8 cellular contexts compared by ENCODE assay signal in the genomic region with DNA sequence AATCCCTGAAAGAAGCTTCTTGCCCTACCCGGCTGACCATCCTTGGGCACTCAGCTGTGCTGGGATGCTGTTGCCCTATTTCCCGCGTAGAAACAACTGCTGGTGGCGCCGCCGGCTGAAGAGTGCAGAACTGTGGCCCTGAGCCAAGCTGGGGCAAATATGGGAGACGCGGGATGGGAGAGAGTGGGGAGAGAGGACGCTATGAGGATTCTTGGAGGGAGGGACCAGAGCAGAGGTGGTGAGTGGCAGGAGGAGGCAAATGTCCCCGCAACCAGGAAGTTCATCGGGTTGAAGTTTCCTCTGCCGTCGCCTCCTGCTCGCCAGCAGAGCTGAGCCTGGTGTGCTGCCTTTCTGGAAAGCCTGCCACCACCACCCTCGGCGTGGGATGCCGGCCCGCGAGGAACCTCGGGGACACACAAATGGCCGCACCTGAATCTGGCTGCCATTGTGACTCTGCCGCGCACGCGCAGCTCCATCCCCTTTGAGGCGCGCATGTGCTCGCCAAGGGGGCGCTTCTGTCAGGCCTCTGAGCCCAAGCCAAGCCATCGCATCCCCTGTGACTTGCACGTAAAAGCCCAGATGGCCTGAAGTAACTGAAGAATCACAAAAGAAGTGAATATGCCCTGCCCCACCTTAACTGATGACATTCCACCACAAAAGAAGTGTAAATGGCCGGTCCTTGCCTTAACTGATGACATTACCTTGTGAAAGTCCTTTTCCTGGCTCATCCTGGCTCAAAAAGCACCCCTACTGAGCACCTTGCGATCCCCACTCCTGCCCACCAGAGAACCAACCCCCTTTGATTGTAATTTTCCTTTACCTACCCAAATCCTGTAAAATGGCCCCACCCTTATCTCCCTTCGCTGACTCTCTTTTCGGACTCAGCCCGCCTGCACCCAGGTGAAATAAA. TPM values are rescaled to one million over a fixed set of nuclear protein-coding genes. Genes with fewer than 3 reads are reported as not detected.
DNase-seq lines count a peak whose midpoint lies in the region; ATAC-seq and TF ChIP-seq lines count a peak whose summit lies in the region.
"Not testable (repeated sequence)": the region's sequence is repeated elsewhere in the genome, so short reads cannot be mapped to it uniquely, and the experiment has no call there.

No MANE protein-coding gene starts in this region.

- not testable (repeated sequence) for DNase-seq in Caco-2; osteocyte (ENCODE audit: extremely low spot score, unreplicated experiment)
- DNase-seq in GM23338 (ENCODE audit: low spot score) (peak; percentile 90), Peyer's patch (peak in 2 of 3 donors; percentile 63 to 64), dermis blood vessel endothelial cell (peak; percentile 69)
- peak; percentile 64 to 71 for DNase-seq in activated T-cell treated with anti-CD3 and anti-CD28 coated beads, Interleukin-2, amount 50 U/mL, for 48 hours
- peak; percentile 62 for DNase-seq in stimulated activated CD8-positive, alpha-beta memory T cell treated with anti-CD3 and anti-CD28 coated beads, Interleukin-4, amount 100 ng/mL, for 48 hours

- H3K27me3 Mint-ChIP-seq in Caco-2 (ENCODE audit: insufficient read depth, unreplicated experiment); osteocyte (ENCODE audit: unreplicated experiment): not testable (repeated sequence)
- H3K27me3 Mint-ChIP-seq in GM23338 (ENCODE audit: insufficient read depth, low read depth, poor library complexity): peaks cover 12% of the 10 kb centered on the region

- peaks cover 11% of the 10 kb centered on the region for H3K4me1 Mint-ChIP-seq in Caco-2 (ENCODE audit: low read depth, unreplicated experiment)
- peaks cover 55% of the 10 kb centered on the region for H3K4me1 Mint-ChIP-seq in GM23338
- peaks cover 46% of the 10 kb centered on the region for H3K4me1 Mint-ChIP-seq in osteocyte (ENCODE audit: unreplicated experiment)

- not testable (repeated sequence) for H3K9me3 ChIP-seq in Caco-2; Peyer's patch; iPS-18a (ENCODE audit: control insufficient read depth, low read depth, low read length)

- BruUV-seq in Caco-2 (replicated peaks; lab: Mats Ljungman, UMichigan): not testable (repeated sequence)

- not testable (repeated sequence) for H2AFZ ChIP-seq in GM23338

- peak; percentile 63 for ATAC-seq in GM23338

- not testable (repeated sequence) for H3K4me1 ChIP-seq in Caco-2, Peyer's patch
- H3K4me1 ChIP-seq in GM23338 (ENCODE audit: insufficient read depth) (peaks cover 17% of the 10 kb centered on the region), iPS-18a (ENCODE audit: control insufficient read depth, low read depth, low read length) (peaks cover 23% of the 10 kb centered on the region)

- H3K27ac Mint-ChIP-seq in Caco-2 (ENCODE audit: unreplicated experiment) (peak overlapping the region; percentile 12), GM23338 (peak overlapping the region; percentile 98), osteocyte (ENCODE audit: unreplicated experiment) (peak overlapping the region; percentile 95)

- not testable (repeated sequence) for H3K9me2 ChIP-seq in GM23338 (ENCODE audit: insufficient read depth)

- intact Hi-C loops in Caco-2 (cut with micrococcal nuclease; ENCODE audit: unreplicated experiment): not testable (repeated sequence)

- H3K36me3 ChIP-seq in Caco-2 (ENCODE audit: control insufficient read depth, insufficient read depth, low read length); GM23338 (ENCODE audit: insufficient read depth); iPS-18a (ENCODE audit: control insufficient read depth, low read depth, low read length): not testable (repeated sequence)
- peaks cover 0 to 22% (median 0%) of the 10 kb centered on the region in 3 donors for H3K36me3 ChIP-seq in Peyer's patch

- H3K4me3 Mint-ChIP-seq in Caco-2 (ENCODE audit: unreplicated experiment); osteocyte (ENCODE audit: unreplicated experiment): not testable (repeated sequence)
- peak overlapping the region; percentile 76 for H3K4me3 Mint-ChIP-seq in GM23338

- TF ChIP-seq CTCF in Caco-2 (IDR thresholded peaks at IDR 0.05; ENCODE audit: insufficient read depth in 1 of 2, low read depth in 1 of 2, low read length in 1 of 2, severe bottlenecking in 1 of 2, unreplicated experiment in 1 of 2); Peyer's patch (IDR thresholded peaks at IDR 0.05); osteocyte (IDR thresholded peaks at IDR 0.05): not testable (repeated sequence)
- TF ChIP-seq CTCF in GM23338 (conservative IDR thresholded peaks at IDR 0.05; ENCODE audit: low read depth in 2 of 2): peak in 1 of 2 experiments; percentile 17; a peak in 1 of 4 replicates

- H3K4me3 ChIP-seq in Caco-2 (ENCODE audit: low read depth, low read length): not testable (repeated sequence)
- peak overlapping the region; percentile 48 for H3K4me3 ChIP-seq in GM23338
- peak overlapping the region; percentile 35 to 53 (median 40) for H3K4me3 ChIP-seq in Peyer's patch
- peak overlapping the region; percentile 59 for H3K4me3 ChIP-seq in iPS-18a (ENCODE audit: low read length)

- H3K79me2 ChIP-seq in GM23338 (replicated peaks; ENCODE audit: insufficient read depth): not testable (repeated sequence)

- H3K9me3 Mint-ChIP-seq in Caco-2 (ENCODE audit: unreplicated experiment); GM23338; osteocyte (ENCODE audit: unreplicated experiment): not testable (repeated sequence)

- not testable (repeated sequence) for TF ChIP-seq POLR2A in Peyer's patch (IDR thresholded peaks at IDR 0.05)

- CTCF ChIA-PET in Caco-2 (lab: Charles Lee): interaction anchor here (0.7 kb wide), 1 partner anchor 370 kb away, joined by 3 read pairs; no protein-coding TSS in a partner anchor

- H3K36me3 Mint-ChIP-seq in Caco-2 (ENCODE audit: insufficient read depth, unreplicated experiment) (peaks cover 79% of the 10 kb centered on the region), GM23338 (ENCODE audit: low read depth) (peaks cover 41% of the 10 kb centered on the region), osteocyte (ENCODE audit: unreplicated experiment) (peaks cover 12% of the 10 kb centered on the region)

- H3K27ac ChIP-seq in GM23338 (ENCODE audit: low read depth) (peak overlapping the region; percentile 100), Peyer's patch (peak overlapping the region in 2 of 4 donors; percentile 7 to 55), iPS-18a (ENCODE audit: low read length) (peak overlapping the region; percentile 50)

- H3K27me3 ChIP-seq in Caco-2 (replicated peaks; ENCODE audit: control insufficient read depth, insufficient read depth, low read length); GM23338 (ENCODE audit: insufficient read depth); Peyer's patch; iPS-18a (ENCODE audit: control insufficient read depth, insufficient read depth, low read length): not testable (repeated sequence)

- peak overlapping the region; percentile 77 for H3K4me2 ChIP-seq in GM23338

- not testable (repeated sequence) for H4K20me1 ChIP-seq in GM23338 (replicated peaks; ENCODE audit: insufficient read depth)

- H3F3A ChIP-seq in GM23338 (replicated peaks; ENCODE audit: low read depth): peaks cover 21% of the 10 kb centered on the region

- POLR2A ChIA-PET in Caco-2 (lab: Charles Lee): interaction anchor here (0.6 kb wide), 1 partner anchor 52 kb away, joined by 3 read pairs; no protein-coding TSS in a partner anchor

- H3K9ac ChIP-seq in iPS-18a (ENCODE audit: low read length): peak overlapping the region; percentile 84

TF ChIP-seq in GM23338, 12 proteins besides CTCF, POLR2A, EP300 and RAD21:
- peak; percentile 92 for TF ChIP-seq NANOG (IDR thresholded peaks at IDR 0.05; ENCODE audit: borderline replicate concordance)
- peak; percentile 33 for TF ChIP-seq ZNF114 (CRISPR knock-in tag; IDR thresholded peaks at IDR 0.05)
- peak; percentile 62 for TF ChIP-seq POLR2AphosphoS5 (IDR thresholded peaks at IDR 0.05; ENCODE audit: low read depth)
- TF ChIP-seq CREB1 (CRISPR knock-in tag; IDR thresholded peaks at IDR 0.05; ENCODE audit: low read depth): 0 out of 2 replicates have a peak, but pooled peaks have one; percentile 44

RNA-seq across cellular contexts. Expression of gene ACSM6, which starts 36.9 kb away (rescaled TPM):
- total RNA-seq in Caco-2 (2022): not detected in 2 replicates
- total RNA-seq in GM23338 (2014; rRNA removed; shearing (Covaris generic)): not detected in 2 replicates
- polyA plus RNA-seq in GM23338 (2016; fragmentation: Nextera tagmentation; extraction: Ambion mirVana): 0.65 and 0.90 TPM in 2 replicates
- not detected for total RNA-seq in Peyer's patch
- total RNA-seq in dermis blood vessel endothelial cell: not detected in 2 replicates
- not detected in 2 replicates for total RNA-seq in osteocyte

RNA-seq across cellular contexts. Expression of gene PDLIM1, which starts 59.9 kb away (rescaled TPM):
- total RNA-seq in Caco-2 (2022): 417 and 506 TPM in 2 replicates
- total RNA-seq in GM23338 (2014; rRNA removed; shearing (Covaris generic)): 110 and 111 TPM in 2 replicates
- polyA plus RNA-seq in GM23338 (2016; fragmentation: Nextera tagmentation; extraction: Ambion mirVana): 227 and 233 TPM in 2 replicates
- total RNA-seq in Peyer's patch: 100 to 1,000 TPM; 180 to 351 (median 240) TPM
- 62.5 and 188 TPM in 2 replicates for total RNA-seq in dermis blood vessel endothelial cell
- 71.7 and 73.8 TPM in 2 replicates for total RNA-seq in osteocyte

Comparison
In these comparisons a context has a peak if more than half of its experiments do, and no peak if none do; other contexts are left out.
1. H3K27ac Mint-ChIP-seq: peak in every context shown above with its lines; median percentile 98 in GM23338; 95 in osteocyte; 12 in Caco-2.